21 cellular contexts compared by ENCODE assay signal in genomic region chr7:35826751-35827150, GRCh38.
"Had no signal": no experiment of that assay in that cellular context is flagged by ENCODE, and none has a peak within 500 bp of the region (broad histone marks: within the 10 kb centered on the region; RNA-seq: fewer than 3 reads in every experiment).

No MANE protein-coding gene starts in this region.

- FAIRE-seq: endometrium had no signal

- DNase-seq: effector CD8-positive, alpha-beta T cell; glutamatergic neuron; islet precursor cell; left lung; lower lobe of right lung; mesenchymal stem cell; naive B cell; occipital lobe; psoas muscle; retina; stimulated activated naive CD4-positive, alpha-beta T cell; stomach; substantia nigra; transverse colon had no signal

- H3K27ac Mint-ChIP-seq: nephron had no signal

- H3K36me3 ChIP-seq: esophagus muscularis mucosa, gastroesophageal sphincter, left lung, lower lobe of right lung, stomach, thoracic aorta, transverse colon had no signal

- H3K9me3 ChIP-seq: esophagus muscularis mucosa, gastroesophageal sphincter, left lung, lower lobe of right lung, psoas muscle, stomach, thoracic aorta, transverse colon had no signal

- H3K27me3 Mint-ChIP-seq: naive B cell had no signal

- H3K4me3 Mint-ChIP-seq: naive B cell, nephron had no signal

- H3K27ac ChIP-seq: coronary artery, esophagus muscularis mucosa, gastroesophageal sphincter, left lung, lower lobe of right lung, psoas muscle, stomach, thoracic aorta, transverse colon had no signal

- ATAC-seq: gastroesophageal sphincter, left lung, lower lobe of right lung, sciatic nerve had no signal

- H3K27me3 ChIP-seq: esophagus muscularis mucosa, gastroesophageal sphincter, left lung, stomach, transverse colon had no signal

- H3K4me3 ChIP-seq: coronary artery, esophagus muscularis mucosa, gastroesophageal sphincter, left lung, lower lobe of right lung, psoas muscle, stomach, thoracic aorta, transverse colon had no signal
